4 cellular contexts compared by ENCODE assay signal in the genomic region with DNA sequence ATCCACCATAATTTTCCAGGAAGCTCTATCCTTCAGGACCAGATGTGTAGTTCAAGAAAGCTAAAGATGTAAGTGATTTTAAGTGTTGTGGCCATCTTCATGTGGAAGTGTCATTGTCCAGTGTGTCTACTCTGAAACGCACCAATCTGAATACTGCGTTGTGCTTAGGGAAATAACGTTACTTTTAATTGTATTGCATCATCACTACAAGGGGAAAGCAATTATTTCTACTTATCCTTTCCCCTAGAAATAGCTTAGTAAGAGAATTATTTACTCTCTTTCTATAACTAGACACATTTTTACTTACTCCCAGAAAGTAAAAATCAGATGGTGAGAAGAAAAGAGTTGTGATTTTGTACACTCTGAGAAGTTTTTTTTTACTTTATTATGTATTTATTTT.
TF ChIP-seq lines count a peak whose summit lies in the region.

No MANE protein-coding gene starts in this region.

TF ChIP-seq in HepG2, 621 proteins besides CTCF, POLR2A, EP300 and RAD21 (continues in another document):
- TF ChIP-seq ZNF446 (CRISPR knock-in tag; IDR thresholded peaks at IDR 0.05) (no peak), ZNF335 (CRISPR knock-in tag; IDR thresholded peaks at IDR 0.05) (no peak), TCF7 (IDR thresholded peaks at IDR 0.05; ENCODE audit: low read depth) (no peak), FOXA1 (IDR thresholded peaks at IDR 0.05) (no peak), FOXA1 (CRISPR knock-in tag; IDR thresholded peaks at IDR 0.05) (no peak)
- TF ChIP-seq, protein P1, sequence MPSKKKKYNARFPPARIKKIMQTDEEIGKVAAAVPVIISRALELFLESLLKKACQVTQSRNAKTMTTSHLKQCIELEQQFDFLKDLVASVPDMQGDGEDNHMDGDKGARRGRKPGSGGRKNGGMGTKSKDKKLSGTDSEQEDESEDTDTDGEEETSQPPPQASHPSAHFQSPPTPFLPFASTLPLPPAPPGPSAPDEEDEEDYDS (CRISPR knock-in tag; IDR thresholded peaks at IDR 0.05), result no peak
- TF ChIP-seq, protein P2, sequence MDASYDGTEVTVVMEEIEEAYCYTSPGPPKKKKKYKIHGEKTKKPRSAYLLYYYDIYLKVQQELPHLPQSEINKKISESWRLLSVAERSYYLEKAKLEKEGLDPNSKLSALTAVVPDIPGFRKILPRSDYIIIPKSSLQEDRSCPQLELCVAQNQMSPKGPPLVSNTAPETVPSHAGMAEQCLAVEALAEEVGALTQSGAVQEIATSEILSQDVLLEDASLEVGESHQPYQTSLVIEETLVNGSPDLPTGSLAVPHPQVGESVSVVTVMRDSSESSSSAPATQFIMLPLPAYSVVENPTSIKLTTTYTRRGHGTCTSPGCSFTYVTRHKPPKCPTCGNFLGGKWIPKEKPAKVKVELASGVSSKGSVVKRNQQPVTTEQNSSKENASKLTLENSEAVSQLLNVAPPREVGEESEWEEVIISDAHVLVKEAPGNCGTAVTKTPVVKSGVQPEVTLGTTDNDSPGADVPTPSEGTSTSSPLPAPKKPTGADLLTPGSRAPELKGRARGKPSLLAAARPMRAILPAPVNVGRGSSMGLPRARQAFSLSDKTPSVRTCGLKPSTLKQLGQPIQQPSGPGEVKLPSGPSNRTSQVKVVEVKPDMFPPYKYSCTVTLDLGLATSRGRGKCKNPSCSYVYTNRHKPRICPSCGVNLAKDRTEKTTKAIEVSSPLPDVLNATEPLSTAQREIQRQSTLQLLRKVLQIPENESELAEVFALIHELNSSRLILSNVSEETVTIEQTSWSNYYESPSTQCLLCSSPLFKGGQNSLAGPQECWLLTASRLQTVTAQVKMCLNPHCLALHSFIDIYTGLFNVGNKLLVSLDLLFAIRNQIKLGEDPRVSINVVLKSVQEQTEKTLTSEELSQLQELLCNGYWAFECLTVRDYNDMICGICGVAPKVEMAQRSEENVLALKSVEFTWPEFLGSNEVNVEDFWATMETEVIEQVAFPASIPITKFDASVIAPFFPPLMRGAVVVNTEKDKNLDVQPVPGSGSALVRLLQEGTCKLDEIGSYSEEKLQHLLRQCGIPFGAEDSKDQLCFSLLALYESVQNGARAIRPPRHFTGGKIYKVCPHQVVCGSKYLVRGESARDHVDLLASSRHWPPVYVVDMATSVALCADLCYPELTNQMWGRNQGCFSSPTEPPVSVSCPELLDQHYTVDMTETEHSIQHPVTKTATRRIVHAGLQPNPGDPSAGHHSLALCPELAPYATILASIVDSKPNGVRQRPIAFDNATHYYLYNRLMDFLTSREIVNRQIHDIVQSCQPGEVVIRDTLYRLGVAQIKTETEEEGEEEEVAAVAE (CRISPR knock-in tag; IDR thresholded peaks at IDR 0.05; ENCODE audit: borderline replicate concordance), result no peak

TF ChIP-seq in IMR-90, 13 proteins besides CTCF, POLR2A, EP300 and RAD21:
- TF ChIP-seq CEBPB (IDR thresholded peaks at IDR 0.05; ENCODE audit: low read depth, low read length), result peak; percentile 35; the same call in 1 of the 2 replicates
- no peak for TF ChIP-seq NFE2L2 (IDR thresholded peaks at IDR 0.05; ENCODE audit: low read depth, low read length)
- no peak for TF ChIP-seq FOS (IDR thresholded peaks at IDR 0.05; ENCODE audit: low read depth, low read length)
- TF ChIP-seq BHLHE40 (IDR thresholded peaks at IDR 0.05; ENCODE audit: low read depth, low read length), result no peak
- TF ChIP-seq, protein P3, sequence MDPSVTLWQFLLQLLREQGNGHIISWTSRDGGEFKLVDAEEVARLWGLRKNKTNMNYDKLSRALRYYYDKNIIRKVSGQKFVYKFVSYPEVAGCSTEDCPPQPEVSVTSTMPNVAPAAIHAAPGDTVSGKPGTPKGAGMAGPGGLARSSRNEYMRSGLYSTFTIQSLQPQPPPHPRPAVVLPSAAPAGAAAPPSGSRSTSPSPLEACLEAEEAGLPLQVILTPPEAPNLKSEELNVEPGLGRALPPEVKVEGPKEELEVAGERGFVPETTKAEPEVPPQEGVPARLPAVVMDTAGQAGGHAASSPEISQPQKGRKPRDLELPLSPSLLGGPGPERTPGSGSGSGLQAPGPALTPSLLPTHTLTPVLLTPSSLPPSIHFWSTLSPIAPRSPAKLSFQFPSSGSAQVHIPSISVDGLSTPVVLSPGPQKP (IDR thresholded peaks at IDR 0.05; ENCODE audit: borderline replicate concordance, low read depth, low read length), result no peak

TF ChIP-seq in K562, 482 proteins besides CTCF, POLR2A, EP300 and RAD21:
- TF ChIP-seq, protein P4, sequence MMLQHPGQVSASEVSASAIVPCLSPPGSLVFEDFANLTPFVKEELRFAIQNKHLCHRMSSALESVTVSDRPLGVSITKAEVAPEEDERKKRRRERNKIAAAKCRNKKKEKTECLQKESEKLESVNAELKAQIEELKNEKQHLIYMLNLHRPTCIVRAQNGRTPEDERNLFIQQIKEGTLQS (IDR thresholded peaks at IDR 0.05), result peak; percentile 44; the same call in 1 of the 2 replicates
- TF ChIP-seq, protein P4 (CRISPR knock-in tag; conservative IDR thresholded peaks at IDR 0.05), result no peak
- TF ChIP-seq HIVEP1 (CRISPR knock-in tag; IDR thresholded peaks at IDR 0.05), result no peak
- no peak for TF ChIP-seq JUNB (CRISPR knock-in tag; conservative IDR thresholded peaks at IDR 0.05)
- no peak for TF ChIP-seq CEBPG (CRISPR knock-in tag; IDR thresholded peaks at IDR 0.05)
- TF ChIP-seq CEBPG (tag; conservative IDR thresholded peaks at IDR 0.05 in 1 of 2, IDR thresholded peaks at IDR 0.05 in 1 of 2), result peak in 1 of 2 experiments; percentile 70; a peak in 2 of 4 replicates

TF ChIP-seq in H1, 55 proteins besides CTCF, POLR2A, EP300 and RAD21:
- peak; percentile 10; the same call in 1 of the 2 replicates for TF ChIP-seq CEBPB (IDR thresholded peaks at IDR 0.05; ENCODE audit: low read depth, low read length)
- TF ChIP-seq ZNF274 (IDR thresholded peaks at IDR 0.05; ENCODE audit: borderline replicate concordance, extremely low read depth, low read length), result no peak
- TF ChIP-seq HDAC2 (IDR thresholded peaks at IDR 0.05; ENCODE audit: borderline replicate concordance in 1 of 2, low read depth in 2 of 2, low read length in 2 of 2), result no peak
